ENCODE assay signal across 22 cellular contexts in genomic region chr3:152097120-152097519, GRCh38.
"Had no signal": no experiment of that assay in that cellular context is flagged by ENCODE, and none has a peak within 500 bp of the region (broad histone marks: within the 10 kb centered on the region; RNA-seq: fewer than 3 reads in every experiment).

No MANE protein-coding gene starts in this region.

- H3K9me3 Mint-ChIP-seq: activated T-cell treated with anti-CD3 and anti-CD28 coated beads, Interleukin-2, amount 50 U/mL, for 4 hours; activated T-helper 2 cell treated with anti-CD3 and anti-CD28 coated beads, Interferon-gamma antibody, Interleukin-2, Interleukin-4, amounts not matched to agents 10 μg/mL and 5 μg/mL and 100 μg/mL, durations not matched to agents 14 hours and 24 hours and 36 hours; effector memory CD8-positive, alpha-beta T cell; neural crest cell; WTC11 had no signal

- FAIRE-seq: astrocyte, endothelial cell of umbilical vein, kidney had no signal

- ATAC-seq: activated T-cell treated with anti-CD3 and anti-CD28 coated beads, Interleukin-2, amount 50 U/mL, for 4 hours; effector memory CD8-positive, alpha-beta T cell; naive thymus-derived CD4-positive, alpha-beta T cell; WTC11 had no signal

- H3K4me1 Mint-ChIP-seq: neural crest cell had no signal

- H3K4me3 ChIP-seq: colonic mucosa, dorsolateral prefrontal cortex, lower lobe of right lung, uterus had no signal

- H3K9me3 ChIP-seq: colonic mucosa, lower lobe of right lung, uterus had no signal

- H3K36me3 Mint-ChIP-seq: activated naive CD8-positive, alpha-beta T cell treated with anti-CD3 and anti-CD28 coated beads for 36 hours; WTC11 had no signal

- H3K4me3 Mint-ChIP-seq: activated naive CD8-positive, alpha-beta T cell treated with anti-CD3 and anti-CD28 coated beads for 36 hours; activated T-cell treated with anti-CD3 and anti-CD28 coated beads, Interleukin-2, amount 50 U/mL, for 4 hours; effector memory CD8-positive, alpha-beta T cell; naive thymus-derived CD4-positive, alpha-beta T cell; neural crest cell; WTC11 had no signal

- H3K4me1 ChIP-seq: colonic mucosa, lower lobe of right lung, uterus had no signal

- DNase-seq: activated CD8-positive, alpha-beta memory T cell treated with anti-CD3 and anti-CD28 coated beads, Interleukin-2, amount 50 U/mL, for 4 hours; activated naive CD4-positive, alpha-beta T cell; activated naive CD8-positive, alpha-beta T cell treated with anti-CD3 and anti-CD28 coated beads for 36 hours; activated T-cell treated with anti-CD3 and anti-CD28 coated beads, Interleukin-2, amount 50 U/mL, for 4 hours; colonic mucosa; dorsolateral prefrontal cortex; effector memory CD8-positive, alpha-beta T cell; kidney; lower lobe of right lung; naive thymus-derived CD4-positive, alpha-beta T cell; posterior cingulate gyrus; retina; stimulated activated CD4-positive, alpha-beta T cell treated with anti-CD3 and anti-CD28 coated beads, Interleukin-2, amount 100 ng/mL, for 48 hours; stimulated activated CD8-positive, alpha-beta memory T cell treated with anti-CD3 and anti-CD28 coated beads, Interleukin-4, amount 100 ng/mL, for 48 hours; stimulated activated naive CD4-positive, alpha-beta T cell; T-helper 1 cell; uterus had no signal

- H3K36me3 ChIP-seq: colonic mucosa, lower lobe of right lung, uterus had no signal

- H3K27ac Mint-ChIP-seq: activated naive CD8-positive, alpha-beta T cell treated with anti-CD3 and anti-CD28 coated beads for 36 hours; activated T-helper 2 cell treated with anti-CD3 and anti-CD28 coated beads, Interferon-gamma antibody, Interleukin-2, Interleukin-4, amounts not matched to agents 10 μg/mL and 5 μg/mL and 100 μg/mL, durations not matched to agents 14 hours and 24 hours and 36 hours; effector memory CD8-positive, alpha-beta T cell; naive thymus-derived CD4-positive, alpha-beta T cell; WTC11 had no signal

- H3K27me3 ChIP-seq: colonic mucosa, dorsolateral prefrontal cortex, uterus had no signal

- H3K27ac ChIP-seq: colonic mucosa, dorsolateral prefrontal cortex, lower lobe of right lung had no signal
